17 cellular contexts compared by ENCODE assay signal in genomic region chr16:86349338-86349900, GRCh38.
DNase-seq lines count a peak whose midpoint lies in the region; ATAC-seq, FAIRE-seq and TF ChIP-seq lines count a peak whose summit lies in the region.
"Had no signal": no experiment of that assay in that cellular context is flagged by ENCODE, and none has a peak within 500 bp of the region (broad histone marks: within the 10 kb centered on the region; RNA-seq: fewer than 3 reads in every experiment).

No MANE protein-coding gene starts in this region.

- H4K20me1 ChIP-seq in HepG2 (ENCODE audit: insufficient read depth, low read length), result no peaks in the 10 kb centered on the region; the same call in 1 of the 2 replicates
- H4K20me1 ChIP-seq in hepatocyte (ENCODE audit: insufficient read depth, poor library complexity, severe bottlenecking), result no peaks in the 10 kb centered on the region
- H4K20me1 ChIP-seq: BLaER1 had no signal

- POLR2A ChIA-PET in HepG2 (lab: Yijun Ruan, JAX), result no interaction called here

- no peaks in the 10 kb centered on the region for H3K79me2 ChIP-seq in HepG2 (ENCODE audit: insufficient read depth, low read length)
- no peaks in the 10 kb centered on the region for H3K79me2 ChIP-seq in hepatocyte

- BruUV-seq in HepG2 (replicated peaks; lab: Mats Ljungman, UMichigan), result no TSS peak

- H3K9me3 ChIP-seq in HepG2 (ENCODE audit: low read length), result no peaks in the 10 kb centered on the region
- no peaks in the 10 kb centered on the region for H3K9me3 ChIP-seq in right lobe of liver
- no peaks in the 10 kb centered on the region for H3K9me3 ChIP-seq in hepatocyte (ENCODE audit: low read depth)
- H3K9me3 ChIP-seq: BLaER1 had no signal

- H3K4me1 Mint-ChIP-seq in nephron progenitor cell, result peaks cover 40% of the 10 kb centered on the region
- H3K4me1 Mint-ChIP-seq: CD14-positive monocyte; CD4-positive, alpha-beta memory T cell had no signal

- H3K9ac ChIP-seq in HepG2 (ENCODE audit: insufficient read depth, low read depth, low read length), result no peak overlapping the region
- H3K9ac ChIP-seq: BLaER1, GM23248 had no signal

- in situ Hi-C loops in HepG2 (cut with HindIII; ENCODE audit: extremely low pct_ligation_motif_present, low pct_unique_long_range_greater_than_20kb), result no loop called here

- TF ChIP-seq EP300 in HepG2 (IDR thresholded peaks at IDR 0.05; ENCODE audit: low read depth in 2 of 2, low read length in 2 of 2) (no peak), HepG2 (CRISPR knock-in tag; IDR thresholded peaks at IDR 0.05; ENCODE audit: borderline replicate concordance) (no peak)

- no peaks in the 10 kb centered on the region for H3K36me3 Mint-ChIP-seq in nephron progenitor cell (ENCODE audit: low read depth)
- H3K36me3 Mint-ChIP-seq: CD14-positive monocyte; CD4-positive, alpha-beta memory T cell had no signal

- H3K27me3 Mint-ChIP-seq in nephron progenitor cell (ENCODE audit: low read depth, poor library complexity), result peaks cover 67% of the 10 kb centered on the region

- ATAC-seq in HepG2 (no peak), right lobe of liver (no peak), HG03095 (IDR thresholded peaks at IDR 0.05; ENCODE audit: unreplicated experiment) (no peak)

- TF ChIP-seq CTCF in HepG2 (CRISPR knock-in tag; IDR thresholded peaks at IDR 0.05) (no peak), right lobe of liver (IDR thresholded peaks at IDR 0.05) (no peak), hepatocyte (IDR thresholded peaks at IDR 0.05; ENCODE audit: poor library complexity) (no peak), nephron progenitor cell (IDR thresholded peaks at IDR 0.05) (no peak)

- no peaks in the 10 kb centered on the region for H3K9me2 ChIP-seq in hepatocyte (replicated peaks; ENCODE audit: insufficient read depth)

- TF ChIP-seq POLR2A in HepG2 (IDR thresholded peaks at IDR 0.05; ENCODE audit: insufficient read depth in 1 of 2, low read depth in 2 of 2, low read length in 2 of 2) (no peak), right lobe of liver (IDR thresholded peaks at IDR 0.05) (no peak)

- H3K4me3 ChIP-seq in HepG2 (replicated peaks in 1 of 3; ENCODE audit: insufficient read depth in 1 of 3, low read depth in 2 of 3, low read length in 3 of 3), result no peak overlapping the region
- no peak overlapping the region for H3K4me3 ChIP-seq in right lobe of liver
- H3K4me3 ChIP-seq in hepatocyte, result no peak overlapping the region
- H3K4me3 ChIP-seq: BLaER1, GM23248 had no signal

- CTCF ChIA-PET in HepG2 (lab: Yijun Ruan, JAX; ENCODE audit: low intra/inter-chr PET ratio, low total read pairs), result no interaction called here

- H3K4me1 ChIP-seq in HepG2 (ENCODE audit: insufficient read depth, low read length), result no peaks in the 10 kb centered on the region
- H3K4me1 ChIP-seq in right lobe of liver, result no peaks in the 10 kb centered on the region
- H3K4me1 ChIP-seq in hepatocyte (ENCODE audit: insufficient read depth), result peaks cover 30% of the 10 kb centered on the region
- H3K4me1 ChIP-seq: BLaER1 had no signal

- H3K4me3 Mint-ChIP-seq in nephron progenitor cell, result no peak overlapping the region
- H3K4me3 Mint-ChIP-seq: CD4-positive, alpha-beta memory T cell had no signal

- no peak for TF ChIP-seq RAD21 in HepG2 (CRISPR knock-in tag; IDR thresholded peaks at IDR 0.05)

- H3K27me3 ChIP-seq in HepG2 (ENCODE audit: control insufficient read depth in 1 of 2, insufficient read depth in 2 of 2, low read length in 2 of 2), result peaks cover 4 to 83% of the 10 kb centered on the region in 2 experiments; a peak in 4 of 5 replicates
- no peaks in the 10 kb centered on the region for H3K27me3 ChIP-seq in right lobe of liver
- no peaks in the 10 kb centered on the region for H3K27me3 ChIP-seq in hepatocyte

- H3K36me3 ChIP-seq in HepG2 (replicated peaks in 1 of 2; ENCODE audit: control insufficient read depth in 1 of 2, insufficient read depth in 2 of 2, low read length in 2 of 2), result no peaks in the 10 kb centered on the region
- H3K36me3 ChIP-seq in right lobe of liver, result no peaks in the 10 kb centered on the region
- H3K36me3 ChIP-seq in hepatocyte (replicated peaks; ENCODE audit: insufficient read depth, low read depth), result no peaks in the 10 kb centered on the region
- H3K36me3 ChIP-seq: BLaER1 had no signal

- no peak for FAIRE-seq in HepG2 (lab: Jason Lieb, UNC)

- 22% methylated on average over 5 of the region's 5 CpGs for WGBS in HepG2 (ENCODE audit: low lambda C conversion rate)
- 52% methylated on average over 4 of the region's 5 CpGs for WGBS in right lobe of liver (ENCODE audit: insufficient coverage, low coverage, low lambda C conversion rate, missing lambda C conversion rate)
- 77% methylated on average over 5 of the region's 5 CpGs for whole genome bisulfite sequencing in hepatocyte (ENCODE audit: low lambda C conversion rate, missing lambda C conversion rate)

- no peak overlapping the region for H3K27ac Mint-ChIP-seq in nephron progenitor cell
- H3K27ac Mint-ChIP-seq: CD4-positive, alpha-beta memory T cell had no signal

- H3K9me3 Mint-ChIP-seq in nephron progenitor cell, result no peaks in the 10 kb centered on the region

- no peak overlapping the region for H3K27ac ChIP-seq in HepG2 (ENCODE audit: extremely low read length, insufficient read depth, low read length)
- H3K27ac ChIP-seq in right lobe of liver, result no peak overlapping the region
- H3K27ac ChIP-seq in hepatocyte, result peak overlapping the region; percentile 64
- H3K27ac ChIP-seq: BLaER1, GM23248 had no signal

- H2AFZ ChIP-seq in HepG2 (ENCODE audit: low read length) (no peak overlapping the region), hepatocyte (no peak overlapping the region)
- H2AFZ ChIP-seq: GM23248 had no signal

- intact Hi-C loops in HepG2 (cut with micrococcal nuclease; ENCODE audit: unreplicated experiment), result no loop called here
- intact Hi-C loops in right lobe of liver (cut with DNase I), result no loop called here

- H3K4me2 ChIP-seq in HepG2 (ENCODE audit: low read depth, low read length) (no peak overlapping the region), hepatocyte (no peak overlapping the region)
- H3K4me2 ChIP-seq: BLaER1 had no signal

- DNase-seq in HepG2 (ENCODE audit: low spot score) (no peak), right lobe of liver (no peak), M059J (ENCODE audit: low read depth) (peak; percentile 42), hepatocyte (ENCODE audit: low spot score) (no peak), NCI-H748 (lab: John Stamatoyannopoulos, UW; ENCODE audit: unreplicated experiment) (no peak), NCI-H1694 treated with DMSO at 0.1 percent for 48 hours (lab: John Stamatoyannopoulos, UW) (no peak), nephron progenitor cell (no peak)
- DNase-seq: 8988T; CD4-positive, alpha-beta memory T cell; DMS153; DMS79; GF-D8; GM23248; H7 had no signal

TF ChIP-seq in HepG2, 621 proteins besides CTCF, POLR2A, EP300 and RAD21:
- TF ChIP-seq MNT (IDR thresholded peaks at IDR 0.05) (peak; percentile 47), TBX2 (CRISPR knock-in tag; IDR thresholded peaks at IDR 0.05; ENCODE audit: borderline replicate concordance) (no peak)
